ENCODE assay signal across 39 cellular contexts in genomic region chr15:74138642-74139041, GRCh38. TPM values are rescaled to one million over a fixed set of nuclear protein-coding genes. Genes with fewer than 3 reads are reported as not detected.
"Had no signal": no experiment of that assay in that cellular context is flagged by ENCODE, and none has a peak within 500 bp of the region (broad histone marks: within the 10 kb centered on the region; RNA-seq: fewer than 3 reads in every experiment).

No MANE protein-coding gene starts in this region.

- H3K27ac Mint-ChIP-seq: activated B cell treated with CpG ODN at 0.5 μM for 24 hours; activated CD8-positive, alpha-beta T cell treated with anti-CD3 and anti-CD28 coated beads for 36 hours; activated naive CD4-positive, alpha-beta T cell treated with anti-CD3 and anti-CD28 coated beads for 36 hours; activated naive CD4-positive, alpha-beta T cell treated with anti-CD3 and anti-CD28 coated beads, Interleukin-2, amount 50 U/mL, for 24 hours; activated naive CD8-positive, alpha-beta T cell treated with anti-CD3 and anti-CD28 coated beads for 36 hours; activated naive CD8-positive, alpha-beta T cell treated with anti-CD3 and anti-CD28 coated beads, Interleukin-2, amount 50 U/mL, for 24 hours; activated T-helper 17 cell treated with anti-CD3 and anti-CD28 coated beads, Interleukin-2, amount 50 U/mL, for 72 hours; T-helper 17 cell; T-helper 2 cell treated with Interferon-gamma antibody and Interleukin-4, amounts not matched to agents 5 μg/mL and 100 μg/mL, for 36 hours had no signal

- FAIRE-seq: endometrium, endothelial cell of umbilical vein had no signal

- ATAC-seq: activated CD4-positive, CD25-positive, alpha-beta regulatory T cell treated with anti-CD3 and anti-CD28 coated beads, Interleukin-2, amount 50 U/mL, for 24 hours; activated CD8-positive, alpha-beta T cell treated with anti-CD3 and anti-CD28 coated beads for 36 hours; activated naive CD8-positive, alpha-beta T cell treated with anti-CD3 and anti-CD28 coated beads, Interleukin-2, amount 50 U/mL, for 24 hours; activated T-cell treated with anti-CD3 and anti-CD28 coated beads, Interleukin-2, amount 50 U/mL, for 4 hours; activated T-helper 17 cell treated with anti-CD3 and anti-CD28 coated beads, Interleukin-2, amount 50 U/mL, for 72 hours; body of pancreas; gastroesophageal sphincter; T-helper 17 cell had no signal

- H3K9me3 Mint-ChIP-seq: activated B cell treated with CpG ODN at 0.5 μM for 24 hours; activated CD8-positive, alpha-beta T cell treated with anti-CD3 and anti-CD28 coated beads for 36 hours; activated naive CD4-positive, alpha-beta T cell treated with anti-CD3 and anti-CD28 coated beads for 36 hours; activated naive CD4-positive, alpha-beta T cell treated with anti-CD3 and anti-CD28 coated beads, Interleukin-2, amount 50 U/mL, for 24 hours; activated naive CD8-positive, alpha-beta T cell treated with anti-CD3 and anti-CD28 coated beads for 36 hours; activated naive CD8-positive, alpha-beta T cell treated with anti-CD3 and anti-CD28 coated beads, Interleukin-2, amount 50 U/mL, for 24 hours; activated T-cell treated with anti-CD3 and anti-CD28 coated beads, Interleukin-2, amount 50 U/mL, for 4 hours; activated T-helper 17 cell treated with anti-CD3 and anti-CD28 coated beads, Interleukin-2, amount 50 U/mL, for 72 hours; T-helper 2 cell treated with Interferon-gamma antibody and Interleukin-4, amounts not matched to agents 5 μg/mL and 100 μg/mL, for 36 hours had no signal

- H3K27ac ChIP-seq: adrenal gland, body of pancreas, breast epithelium, cardiac muscle cell, colonic mucosa, epithelial cell of prostate, esophagus squamous epithelium, gastroesophageal sphincter had no signal

- H3K4me3 Mint-ChIP-seq: activated B cell treated with CpG ODN at 0.5 μM for 24 hours; activated CD8-positive, alpha-beta T cell treated with anti-CD3 and anti-CD28 coated beads for 36 hours; activated naive CD4-positive, alpha-beta T cell treated with anti-CD3 and anti-CD28 coated beads for 36 hours; activated naive CD4-positive, alpha-beta T cell treated with anti-CD3 and anti-CD28 coated beads, Interleukin-2, amount 50 U/mL, for 24 hours; activated naive CD8-positive, alpha-beta T cell treated with anti-CD3 and anti-CD28 coated beads for 36 hours; activated naive CD8-positive, alpha-beta T cell treated with anti-CD3 and anti-CD28 coated beads, Interleukin-2, amount 50 U/mL, for 24 hours; activated T-cell treated with anti-CD3 and anti-CD28 coated beads, Interleukin-2, amount 50 U/mL, for 4 hours; activated T-helper 17 cell treated with anti-CD3 and anti-CD28 coated beads, Interleukin-2, amount 50 U/mL, for 72 hours; T-helper 17 cell; T-helper 2 cell treated with Interferon-gamma antibody and Interleukin-4, amounts not matched to agents 5 μg/mL and 100 μg/mL, for 36 hours had no signal

- H3K36me3 ChIP-seq: adrenal gland, breast epithelium, cardiac muscle cell, colonic mucosa, esophagus squamous epithelium, gastroesophageal sphincter, WERI-Rb-1 had no signal

- H3K36me3 Mint-ChIP-seq: activated naive CD4-positive, alpha-beta T cell treated with anti-CD3 and anti-CD28 coated beads, Interleukin-2, amount 50 U/mL, for 24 hours; activated naive CD8-positive, alpha-beta T cell treated with anti-CD3 and anti-CD28 coated beads for 36 hours had no signal

- DNase-seq: activated B cell treated with CpG ODN at 0.5 μM for 24 hours; activated CD4-positive, alpha-beta T cell treated with anti-CD3 and anti-CD28 coated beads for 48 hours; activated CD4-positive, alpha-beta T cell treated with anti-CD3 and anti-CD28 coated beads, Interleukin-2, amount 50 U/mL, for 1 hour; activated CD4-positive, alpha-beta T cell treated with anti-CD3 and anti-CD28 coated beads, Interleukin-2, amount 50 U/mL, for 48 hours; activated CD8-positive, alpha-beta memory T cell treated with anti-CD3 and anti-CD28 coated beads for 24 hours; activated CD8-positive, alpha-beta T cell treated with anti-CD3 and anti-CD28 coated beads for 36 hours; activated effector memory CD4-positive, alpha-beta T cell treated with Interleukin-2 at 50 U/mL for 16 hours; activated naive CD4-positive, alpha-beta T cell treated with anti-CD3 and anti-CD28 coated beads for 36 hours; activated naive CD8-positive, alpha-beta T cell treated with anti-CD3 and anti-CD28 coated beads for 36 hours; activated naive CD8-positive, alpha-beta T cell treated with anti-CD3 and anti-CD28 coated beads, Interleukin-2, amount 50 U/mL, for 24 hours; activated T-cell treated with anti-CD3 and anti-CD28 coated beads, Interleukin-2, amount 50 U/mL, for 4 hours; adrenal gland; amygdala; aorta; body of pancreas; central memory CD4-positive, alpha-beta T cell; cerebellar nuclear complex; colonic mucosa; effector CD8-positive, alpha-beta T cell; esophagus squamous epithelium; foreskin melanocyte; T-helper 1 cell; T-helper 17 cell; T1000; WERI-Rb-1 had no signal

- H3K4me3 ChIP-seq: adrenal gland, body of pancreas, breast epithelium, cardiac muscle cell, colonic mucosa, esophagus squamous epithelium, gastroesophageal sphincter had no signal

- H3K4me1 Mint-ChIP-seq: activated T-helper 17 cell treated with anti-CD3 and anti-CD28 coated beads, Interleukin-2, amount 50 U/mL, for 72 hours had no signal

- H3K9me3 ChIP-seq: adrenal gland, body of pancreas, colonic mucosa, esophagus squamous epithelium had no signal

RNA-seq across cellular contexts. Expression of gene ISLR2, which starts 8.3 kb away (rescaled TPM):
- total RNA-seq: activated B cell treated with CpG ODN at 0.5 μM for 24 hours; activated CD8-positive, alpha-beta T cell treated with anti-CD3 and anti-CD28 coated beads for 36 hours; activated naive CD4-positive, alpha-beta T cell treated with anti-CD3 and anti-CD28 coated beads for 36 hours; activated naive CD8-positive, alpha-beta T cell treated with anti-CD3 and anti-CD28 coated beads for 36 hours; activated T-cell treated with anti-CD3 and anti-CD28 coated beads, Interleukin-2, amount 50 U/mL, for 4 hours; activated T-helper 17 cell treated with anti-CD3 and anti-CD28 coated beads, Interleukin-2, amount 50 U/mL, for 72 hours; body of pancreas; cardiac muscle cell; endothelial cell of umbilical vein; fibroblast of lung; fibroblast of villous mesenchyme; T-helper 17 cell had no signal
- polyA plus RNA-seq: cardiac muscle cell, endothelial cell of umbilical vein, fibroblast of lung had no signal

RNA-seq across cellular contexts. Expression of gene ISLR, which starts 34.9 kb away (rescaled TPM):
- total RNA-seq: activated B cell treated with CpG ODN at 0.5 μM for 24 hours; activated CD8-positive, alpha-beta T cell treated with anti-CD3 and anti-CD28 coated beads for 36 hours; activated naive CD4-positive, alpha-beta T cell treated with anti-CD3 and anti-CD28 coated beads for 36 hours; activated naive CD8-positive, alpha-beta T cell treated with anti-CD3 and anti-CD28 coated beads for 36 hours; activated T-helper 17 cell treated with anti-CD3 and anti-CD28 coated beads, Interleukin-2, amount 50 U/mL, for 72 hours; dermis microvascular lymphatic vessel endothelial cell; endothelial cell of umbilical vein; T-helper 17 cell had no signal
- polyA plus RNA-seq: endothelial cell of umbilical vein had no signal

RNA-seq across cellular contexts. Expression of gene GOLGA6A, which starts 56.3 kb away (rescaled TPM):
- total RNA-seq: activated B cell treated with CpG ODN at 0.5 μM for 24 hours; activated CD8-positive, alpha-beta T cell treated with anti-CD3 and anti-CD28 coated beads for 36 hours; activated naive CD8-positive, alpha-beta T cell treated with anti-CD3 and anti-CD28 coated beads for 36 hours; activated T-cell treated with anti-CD3 and anti-CD28 coated beads, Interleukin-2, amount 50 U/mL, for 4 hours; adrenal gland; aorta; body of pancreas; colonic mucosa; dermis microvascular lymphatic vessel endothelial cell; endothelial cell of umbilical vein; esophagus squamous epithelium; fibroblast of villous mesenchyme; glomerular endothelial cell had no signal
- polyA plus RNA-seq: aorta, cardiac muscle cell, endothelial cell of umbilical vein, fibroblast of lung had no signal
